4 cellular contexts compared by ENCODE assay signal in the genomic region with DNA sequence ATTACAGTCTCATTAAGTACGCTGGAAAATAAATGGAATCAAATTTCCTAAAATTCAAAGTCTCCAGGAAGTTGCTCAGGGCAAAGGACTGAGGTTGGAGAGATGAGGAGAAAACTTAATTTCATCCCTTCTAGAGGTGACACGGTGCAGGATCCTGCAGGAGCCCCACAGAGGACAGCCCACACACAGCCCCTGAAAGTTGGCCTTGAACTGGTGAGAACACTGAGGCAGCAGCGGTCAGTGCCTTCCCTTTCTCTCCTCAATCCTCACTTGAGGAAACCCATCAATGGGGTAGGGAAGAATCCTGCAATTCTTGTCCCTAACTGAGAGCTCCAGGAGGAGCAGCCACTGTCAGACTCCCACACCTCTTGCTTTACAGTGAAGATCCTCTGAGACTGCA. TPM values are rescaled to one million over a fixed set of nuclear protein-coding genes. Genes with fewer than 3 reads are reported as not detected.
"Had no signal": no experiment of that assay in that cellular context is flagged by ENCODE, and none has a peak within 500 bp of the region (broad histone marks: within the 10 kb centered on the region; RNA-seq: fewer than 3 reads in every experiment).

No MANE protein-coding gene starts in this region.

- H3K4me3 ChIP-seq: GM12878 had no signal

- DNase-seq: GDM1, GF-D8 had no signal

RNA-seq across cellular contexts. Expression of a gene that starts 37.5 kb away (rescaled TPM):
- total RNA-seq: G401, GM12878 had no signal
